8 cellular contexts compared by ENCODE assay signal in genomic region chr9:120583958-120584369, GRCh38. TPM values are rescaled to one million over a fixed set of nuclear protein-coding genes. Genes with fewer than 3 reads are reported as not detected.
DNase-seq lines count a peak whose midpoint lies in the region; ATAC-seq and TF ChIP-seq lines count a peak whose summit lies in the region.

No MANE protein-coding gene starts in this region.

- H3K56ac ChIP-seq in mesendoderm (ENCODE audit: low read length): no peak overlapping the region

- H3K9ac ChIP-seq in colonic mucosa (ENCODE audit: low read depth in 2 of 2, low read length in 2 of 2) (no peak overlapping the region), mesendoderm (ENCODE audit: low read length) (no peak overlapping the region)

- peaks cover 6% of the 10 kb centered on the region for H3K79me1 ChIP-seq in mesendoderm (ENCODE audit: low read length)

- no peak overlapping the region for H3K23ac ChIP-seq in mesendoderm (ENCODE audit: low read length)

- H4K8ac ChIP-seq in mesendoderm (ENCODE audit: low read depth, low read length): no peak overlapping the region

- no peak overlapping the region for H2BK15ac ChIP-seq in mesendoderm (replicated peaks; ENCODE audit: low read depth)

- H4K5ac ChIP-seq in mesendoderm (ENCODE audit: low read length): no peak overlapping the region

- H3K4me1 ChIP-seq in colonic mucosa (peaks cover 3% of the 10 kb centered on the region), mesendoderm (ENCODE audit: control insufficient read depth, low read depth, low read length) (peaks cover 3% of the 10 kb centered on the region)

- no CpG with 5 or more reads among the region's 3 CpGs for WGBS in mesendoderm (ENCODE audit: extremely low coverage, insufficient coverage, low lambda C conversion rate)

- intact Hi-C loops in colonic mucosa (cut with DNase I): no loop called here

- peak in 12 of 14 donors; percentile 9 to 84 (median 74) for DNase-seq in C1 segment of cervical spinal cord (lab: John Stamatoyannopoulos, UW)
- peak; percentile 42 for DNase-seq in HuH-7 (ENCODE audit: low spot score)
- peak; percentile 38 for DNase-seq in RKO (ENCODE audit: low spot score)
- peak; percentile 28 for DNase-seq in colonic mucosa
- peak; percentile 88 for DNase-seq in mesendoderm

- no peak overlapping the region for H3K4me2 ChIP-seq in mesendoderm (ENCODE audit: low read length)

- H3K18ac ChIP-seq in mesendoderm (ENCODE audit: low read length): no peak overlapping the region

- no peak overlapping the region for H2BK5ac ChIP-seq in mesendoderm (ENCODE audit: low read length)

- no peak overlapping the region for H3K4ac ChIP-seq in mesendoderm (ENCODE audit: low read depth, low read length)

- H3K36me3 ChIP-seq in colonic mucosa: no peaks in the 10 kb centered on the region
- H3K36me3 ChIP-seq in mesendoderm (ENCODE audit: control insufficient read depth, insufficient read depth, low read length): no peaks in the 10 kb centered on the region

- H3K79me2 ChIP-seq in mesendoderm (ENCODE audit: control insufficient read depth, insufficient read depth, low read length): peaks cover 8% of the 10 kb centered on the region

- H3K4me3 ChIP-seq in colonic mucosa (no peak overlapping the region), mesendoderm (ENCODE audit: low read length) (no peak overlapping the region)

- H3K27ac ChIP-seq in colonic mucosa: no peak overlapping the region
- no peak overlapping the region for H3K27ac ChIP-seq in mesendoderm (ENCODE audit: low read depth, low read length)

- no peaks in the 10 kb centered on the region for H3K9me3 ChIP-seq in colonic mucosa

- no peak overlapping the region for H2AK5ac ChIP-seq in mesendoderm (ENCODE audit: low read length)

- H2BK120ac ChIP-seq in mesendoderm (ENCODE audit: low read depth, low read length): no peak overlapping the region

- H3K27me3 ChIP-seq in colonic mucosa (no peaks in the 10 kb centered on the region), mesendoderm (ENCODE audit: insufficient read depth, low read length, poor library complexity) (no peaks in the 10 kb centered on the region)

- no peak for TF ChIP-seq CTCF in colonic mucosa (IDR thresholded peaks at IDR 0.05)

- ATAC-seq in GM18870 (IDR thresholded peaks at IDR 0.05; ENCODE audit: unreplicated experiment) (peak; percentile 67), HG02840 (IDR thresholded peaks at IDR 0.05; ENCODE audit: low FRiP score, unreplicated experiment) (no peak), GM19397 (IDR thresholded peaks at IDR 0.05; ENCODE audit: unreplicated experiment) (no peak)

RNA-seq across cellular contexts. Expression of gene CDK5RAP2, which starts 4.0 kb away (rescaled TPM):
- 10 to 100 TPM; 31.9 to 45.8 TPM for total RNA-seq in colonic mucosa
- polyA plus RNA-seq in mesendoderm (2013, experiment 1 of 2): 20.0 TPM
- polyA plus RNA-seq in mesendoderm (2013, experiment 2 of 2): 20.2 TPM

Comparison
In these comparisons a context has a peak if more than half of its experiments do, and no peak if none do; other contexts are left out.
1. DNase-seq: peak in every context shown above with its lines; median percentile 88 in mesendoderm; 74 in C1 segment of cervical spinal cord; 42 in HuH-7; 38 in RKO; 28 in colonic mucosa.